Comparison of ENCODE assay signal across 8 cellular contexts in the genomic region with DNA sequence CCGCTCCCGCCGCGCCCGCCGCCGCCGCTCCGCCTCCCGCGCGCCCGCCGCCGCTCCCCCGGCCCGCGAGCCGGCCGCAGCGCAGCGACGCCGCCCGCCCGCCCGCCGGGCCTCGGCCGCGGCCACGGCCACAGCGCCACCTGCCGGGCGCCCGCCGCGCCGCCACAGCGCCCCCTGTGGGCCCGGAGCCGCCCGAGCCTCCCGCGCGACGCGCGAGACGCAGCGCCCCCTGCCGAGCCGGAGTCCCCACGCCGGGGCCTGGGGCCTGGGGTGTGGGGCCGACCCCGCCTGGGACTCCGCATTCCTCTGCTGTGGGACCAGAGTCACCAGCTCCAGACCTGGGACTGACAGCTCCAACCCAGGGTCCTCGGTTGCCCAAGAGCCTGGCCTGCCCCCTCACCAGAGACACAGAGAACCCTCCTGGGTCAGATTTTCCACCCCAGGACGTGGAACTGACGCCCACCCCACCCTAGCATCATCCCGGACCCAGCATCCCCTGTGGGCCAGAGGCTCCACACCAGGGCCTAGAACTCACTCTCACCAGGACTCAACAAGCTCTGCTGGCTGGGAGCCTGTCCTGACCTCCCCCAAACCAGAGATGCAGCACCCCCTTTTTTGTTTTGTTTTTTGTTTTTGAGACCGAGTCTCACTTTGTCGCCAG. TPM values are rescaled to one million over a fixed set of nuclear protein-coding genes. Genes with fewer than 3 reads are reported as not detected.
DNase-seq lines count a peak whose midpoint lies in the region; ATAC-seq and TF ChIP-seq lines count a peak whose summit lies in the region.

RAPGEF1 (minus strand) TSS at position 89 of the 661 bp plus-strand sequence. CDS start 246 bp downstream, outside the sequence.

- POLR2A ChIA-PET in CD8-positive, alpha-beta memory T cell (lab: Charles Lee): interaction anchor here (0.6 to 2.5 kb wide), 3 partner anchors 20 to 105 kb away, joined by 6 to 11 read pairs (median 8); no protein-coding TSS in a partner anchor

- H3K4me1 Mint-ChIP-seq in CD8-positive, alpha-beta memory T cell: peaks cover 50 to 67% (median 61%) of the 10 kb centered on the region in 3 donors

- H2AFZ ChIP-seq in KMS-11 (ENCODE audit: low read depth): peak within 1 kb of the TSS; percentile 33; the same call in 1 of the 2 replicates

- TF ChIP-seq CTCF in GM20000 (IDR thresholded peaks at IDR 0.05; ENCODE audit: extremely low read depth, missing control alignments) (peak; percentile 100), KMS-11 (conservative IDR thresholded peaks at IDR 0.05; ENCODE audit: low read depth, low read length) (peak; percentile 65)

- H3K4me3 Mint-ChIP-seq in CD8-positive, alpha-beta memory T cell: peak within 1 kb of the TSS; percentile 90 to 98 (median 94)

- H3K27me3 ChIP-seq in CD8-positive, alpha-beta memory T cell (ENCODE audit: insufficient read depth, low read length, poor library complexity, severe bottlenecking): no peaks in the 10 kb centered on the region
- H3K27me3 ChIP-seq in KMS-11 (ENCODE audit: insufficient read depth, low read depth): no peaks in the 10 kb centered on the region

- H3K9me3 Mint-ChIP-seq in CD8-positive, alpha-beta memory T cell: peaks cover 0 to 1% (median 0%) of the 10 kb centered on the region in 5 donors

- H3K4me2 ChIP-seq in KMS-11: peak within 1 kb of the TSS; percentile 62

- peaks cover 42% of the 10 kb centered on the region for H3K79me2 ChIP-seq in KMS-11 (ENCODE audit: insufficient read depth, low read depth)

- H3K27ac ChIP-seq in CD8-positive, alpha-beta memory T cell (ENCODE audit: low read depth, low read length): peak within 1 kb of the TSS; percentile 33
- peak within 1 kb of the TSS; percentile 75 for H3K27ac ChIP-seq in KMS-11
- H3K27ac ChIP-seq in caudate nucleus (ENCODE audit: low read depth, low read length): peak within 1 kb of the TSS; percentile 42

- ATAC-seq in GM21723 (IDR thresholded peaks at IDR 0.05; ENCODE audit: unreplicated experiment): no peak

- H3K4me3 ChIP-seq in CD8-positive, alpha-beta memory T cell (ENCODE audit: low read length): peak within 1 kb of the TSS; percentile 51
- no peak within 1 kb of the TSS for H3K4me3 ChIP-seq in KMS-11 (IDR thresholded peaks at IDR 0.05; ENCODE audit: insufficient read depth, low read depth, low read length)

- peaks cover 0 to 19% (median 2%) of the 10 kb centered on the region in 3 donors for H3K36me3 Mint-ChIP-seq in CD8-positive, alpha-beta memory T cell

- peak within 1 kb of the TSS; percentile 77; the same call in 1 of the 2 replicates for H3K9ac ChIP-seq in KMS-11

- CTCF ChIA-PET in CD8-positive, alpha-beta memory T cell (lab: Charles Lee): interaction anchor here (0.7 to 9.7 kb wide), 26 partner anchors 8 to 561 kb away, joined by 3 to 119 read pairs (median 4); no protein-coding TSS in a partner anchor

- H3K9me3 ChIP-seq in CD8-positive, alpha-beta memory T cell (ENCODE audit: low read length): no peaks in the 10 kb centered on the region

- H3K36me3 ChIP-seq in CD8-positive, alpha-beta memory T cell (ENCODE audit: insufficient read depth, low read length): no peaks in the 10 kb centered on the region
- H3K36me3 ChIP-seq in KMS-11 (ENCODE audit: insufficient read depth): no peaks in the 10 kb centered on the region

- peaks cover 62% of the 10 kb centered on the region for H3K4me1 ChIP-seq in CD8-positive, alpha-beta memory T cell (ENCODE audit: insufficient read depth, low read length)
- peaks cover 37% of the 10 kb centered on the region for H3K4me1 ChIP-seq in KMS-11 (ENCODE audit: low read depth, poor library complexity, severe bottlenecking)

- peak within 1 kb of the TSS; percentile 81 to 98 (median 94) for H3K27ac Mint-ChIP-seq in CD8-positive, alpha-beta memory T cell

- H3K27me3 Mint-ChIP-seq in CD8-positive, alpha-beta memory T cell: peaks cover 0 to 2% of the 10 kb centered on the region in 2 donors

- DNase-seq in CD8-positive, alpha-beta memory T cell: peak; percentile 73 to 86 (median 78)
- DNase-seq in GM20000 (ENCODE audit: low spot score): peak; percentile 94
- DNase-seq in activated CD4-positive, CD25-positive, alpha-beta regulatory T cell (lab: John Stamatoyannopoulos, UW): peak; percentile 76 to 82 (median 79)
- peak in 42 of 61 donors; percentile 15 to 79 (median 40) for DNase-seq in caudate nucleus (lab: John Stamatoyannopoulos, UW)
- peak; percentile 70 for DNase-seq in kidney tubule cell (ENCODE audit: low spot score)
- DNase-seq in stimulated activated CD4-positive, alpha-beta T cell treated with anti-CD3 and anti-CD28 coated beads, Interleukin-1b, Interleukin-23, amount 100 ng/mL, for 4 hours (ENCODE audit: low read depth in 2 of 2): peak; percentile 86 to 89

- no peaks in the 10 kb centered on the region for H4K20me1 ChIP-seq in KMS-11 (ENCODE audit: insufficient read depth)

RNA-seq across cellular contexts. Expression of gene RAPGEF1, which starts in this region (rescaled TPM):
- total RNA-seq in CD8-positive, alpha-beta memory T cell: 100 to 1,000 TPM; 145 to 148 TPM
- 20.1 TPM for polyA plus RNA-seq in CD8-positive, alpha-beta memory T cell

Comparison
In these comparisons a context has a peak if more than half of its experiments do, and no peak if none do; other contexts are left out.
1. DNase-seq: peak in every context shown above with its lines; median percentile 94 in GM20000; 88 in stimulated activated CD4-positive, alpha-beta T cell treated with anti-CD3 and anti-CD28 coated beads, Interleukin-1b, Interleukin-23, amount 100 ng/mL, for 4 hours; 79 in activated CD4-positive, CD25-positive, alpha-beta regulatory T cell; 78 in CD8-positive, alpha-beta memory T cell; 70 in kidney tubule cell; 40 in caudate nucleus.